In the genomic region with DNA sequence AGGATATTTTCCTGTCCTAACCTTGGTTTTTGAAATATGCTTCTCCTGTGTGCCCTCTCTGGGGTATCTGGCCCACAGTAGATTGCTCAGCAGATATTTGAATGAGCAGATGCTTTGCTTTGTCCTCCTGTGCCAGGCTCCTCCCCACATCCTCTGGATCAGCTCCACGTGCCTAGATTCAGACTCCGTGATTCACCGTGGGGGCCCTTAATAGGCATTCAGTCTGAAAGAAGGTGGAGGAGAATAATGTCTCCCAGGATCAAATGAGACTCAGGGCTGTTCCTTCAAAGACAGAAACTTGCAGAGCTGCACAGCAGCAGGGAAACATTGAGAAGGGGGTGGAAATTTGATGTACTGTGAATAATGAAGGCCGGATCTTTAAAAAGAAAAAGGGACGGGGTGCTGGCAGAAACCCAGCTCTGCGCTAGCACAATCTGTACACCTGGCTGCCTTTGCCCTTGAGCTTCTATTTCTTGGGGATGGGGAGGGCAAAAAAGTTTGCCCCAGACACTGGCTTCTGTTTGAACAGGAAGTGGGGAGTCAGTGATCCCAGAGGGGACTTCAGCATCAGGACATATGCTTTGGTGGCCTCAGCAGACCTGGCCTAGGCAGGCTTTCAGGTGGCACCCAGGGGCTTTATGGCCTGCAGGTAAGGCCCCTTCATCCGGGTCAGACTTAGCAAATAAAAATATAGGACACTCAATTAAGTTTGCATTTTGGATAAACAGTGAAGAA, we compare ENCODE assay signal across 1 cellular context.
A peak's percentile ranks its signal among the peaks of the same experiment; 100 is the strongest.
TF ChIP-seq lines count a peak whose summit lies in the region.

No MANE protein-coding gene starts in this region.

TF ChIP-seq in IMR-90, 13 proteins besides CTCF, POLR2A, EP300 and RAD21:
- TF ChIP-seq CHD1 (IDR thresholded peaks at IDR 0.05; ENCODE audit: low read depth, low read length) (no peak), USF2 (IDR thresholded peaks at IDR 0.05; ENCODE audit: low read depth, low read length) (peak; percentile 87), BHLHE40 (IDR thresholded peaks at IDR 0.05; ENCODE audit: low read depth, low read length) (peak; percentile 87), NFE2L2 (IDR thresholded peaks at IDR 0.05; ENCODE audit: low read depth, low read length) (no peak), FOS (IDR thresholded peaks at IDR 0.05; ENCODE audit: low read depth, low read length) (0 out of 2 replicates have a peak, but pooled peaks have one; percentile 12), RCOR1 (IDR thresholded peaks at IDR 0.05; ENCODE audit: insufficient replicate concordance, low read length) (no peak), SMC3 (IDR thresholded peaks at IDR 0.05; ENCODE audit: low read depth, low read length) (no peak), MXI1 (IDR thresholded peaks at IDR 0.05; ENCODE audit: borderline replicate concordance, low read depth, low read length) (peak; percentile 42; the same call in 1 of the 2 replicates), MAZ (IDR thresholded peaks at IDR 0.05; ENCODE audit: borderline replicate concordance, low read depth, low read length) (0 out of 2 replicates have a peak, but pooled peaks have one; percentile 48), MAFK (IDR thresholded peaks at IDR 0.05; ENCODE audit: low read depth, low read length) (no peak)
